In the genomic region with DNA sequence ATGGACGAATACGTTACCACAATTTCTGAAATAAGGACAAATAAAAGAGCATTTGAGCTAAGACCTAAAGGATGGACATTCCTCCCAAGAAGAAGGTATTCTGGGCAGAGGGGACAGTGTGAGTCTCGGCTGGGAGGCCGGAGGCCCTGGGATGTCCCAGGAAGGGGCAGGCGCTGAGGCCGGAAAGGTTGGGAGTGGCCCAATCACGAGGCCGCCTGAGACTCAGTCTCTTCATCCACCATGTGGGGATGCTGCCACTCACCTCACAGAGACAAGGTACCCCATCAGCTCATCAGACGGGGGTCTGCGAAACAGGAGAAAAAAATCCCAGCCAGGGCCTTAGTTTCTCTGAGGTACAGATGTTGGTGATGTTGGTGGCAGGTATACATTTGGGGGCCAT, we compare ENCODE assay signal across 12 cellular contexts. TPM values are rescaled to one million over a fixed set of nuclear protein-coding genes. Genes with fewer than 3 reads are reported as not detected.
"Had no signal": no experiment of that assay in that cellular context is flagged by ENCODE, and none has a peak within 500 bp of the region (broad histone marks: within the 10 kb centered on the region; RNA-seq: fewer than 3 reads in every experiment).

No MANE protein-coding gene starts in this region.

- H3K9ac ChIP-seq: SK-N-SH had no signal

- H3K4me3 ChIP-seq: ascending aorta, body of pancreas, PC-9 had no signal

- H3K4me2 ChIP-seq: PC-9, SK-N-SH had no signal

- H2AFZ ChIP-seq: PC-9 had no signal

- H3K27ac ChIP-seq: ascending aorta, body of pancreas, PC-9 had no signal

- H3K9me3 Mint-ChIP-seq: activated naive CD4-positive, alpha-beta T cell treated with anti-CD3 and anti-CD28 coated beads, Interleukin-2, amount 50 U/mL, for 24 hours; central memory CD8-positive, alpha-beta T cell had no signal

- H3K4me3 Mint-ChIP-seq: activated CD8-positive, alpha-beta T cell treated with anti-CD3 and anti-CD28 coated beads, Interleukin-2, amount 10 ng/mL, durations not matched to agents 7 days and 5 days; activated naive CD4-positive, alpha-beta T cell treated with anti-CD3 and anti-CD28 coated beads, Interleukin-2, amount 50 U/mL, for 24 hours had no signal

- DNase-seq: NCI-H146, NCI-H187 treated with DMSO at 0.1 percent for 48 hours had no signal

- H3K27me3 ChIP-seq: ascending aorta, body of pancreas, SJCRH30 had no signal

- H3K9me2 ChIP-seq: SK-N-SH had no signal

- H3K27ac Mint-ChIP-seq: activated CD8-positive, alpha-beta T cell treated with anti-CD3 and anti-CD28 coated beads, Interleukin-2, amount 10 ng/mL, durations not matched to agents 7 days and 5 days had no signal

- H3K9me3 ChIP-seq: ascending aorta, body of pancreas, SJCRH30, SK-N-SH had no signal

- H3K27me3 Mint-ChIP-seq: activated naive CD4-positive, alpha-beta T cell treated with anti-CD3 and anti-CD28 coated beads, Interleukin-2, amount 50 U/mL, for 24 hours; central memory CD8-positive, alpha-beta T cell had no signal

- H3K36me3 ChIP-seq: ascending aorta, SJCRH30 had no signal

RNA-seq across cellular contexts. Expression of gene MATN1, which starts 58.5 kb away (rescaled TPM):
- total RNA-seq: activated CD8-positive, alpha-beta T cell treated with anti-CD3 and anti-CD28 coated beads, Interleukin-2, amount 10 ng/mL, durations not matched to agents 7 days and 5 days; bronchial epithelial cell; T-helper 1 cell treated with Interleukin-12 subunit alpha and Interleukin-12 subunit beta and Interleukin-4 antibody, amounts not matched to agents 30 ng/mL and 1 ng/mL, for 36 hours had no signal
